In genomic region chr5:143433680-143434079, GRCh38 we compare ENCODE assay signal across 14 cellular contexts. TPM values are rescaled to one million over a fixed set of nuclear protein-coding genes. Genes with fewer than 3 reads are reported as not detected.
DNase-seq lines count a peak whose midpoint lies in the region; ATAC-seq, FAIRE-seq and TF ChIP-seq lines count a peak whose summit lies in the region.
"Had no signal": no experiment of that assay in that cellular context is flagged by ENCODE, and none has a peak within 500 bp of the region (broad histone marks: within the 10 kb centered on the region; RNA-seq: fewer than 3 reads in every experiment).

No MANE protein-coding gene starts in this region.

- H3K9me2 ChIP-seq in SU-DHL-6 (replicated peaks; ENCODE audit: insufficient read depth, low read length), result no peaks in the 10 kb centered on the region

- H3K4me1 ChIP-seq in BLaER1, result peaks cover 24% of the 10 kb centered on the region
- H3K4me1 ChIP-seq in H1 (replicated peaks in 1 of 4; ENCODE audit: control insufficient read depth in 3 of 4, insufficient read depth in 4 of 4, low read length in 3 of 4), result 0 out of 7 replicates have a peak, but pooled peaks cover 0 to 1% (median 0%) of the 10 kb centered on the region in 4 experiments
- H3K4me1 ChIP-seq in prostate gland (replicated peaks), result no peaks in the 10 kb centered on the region

- TF ChIP-seq EP300 in H1 (IDR thresholded peaks at IDR 0.05; ENCODE audit: borderline replicate concordance in 1 of 2, low read depth in 2 of 2, low read length in 2 of 2), result no peak

- WGBS in H1 (ENCODE audit: extremely low coverage in 1 of 2, insufficient coverage in 1 of 2, insufficient read length in 1 of 2, insufficient replicate concordance in 2 of 2, low coverage in 1 of 2, low lambda C conversion rate in 2 of 2, missing lambda C conversion rate in 1 of 2), 2 experiments, result 80% methylated on average over 2 of the region's 2 CpGs; no CpG with 5 or more reads in 1 of the 2 experiments
- 93% methylated on average over 2 of the region's 2 CpGs for WGBS in prostate gland

- H3K36me3 ChIP-seq in BLaER1 (no peaks in the 10 kb centered on the region), GM06990 (ENCODE audit: control insufficient read depth, insufficient read depth, low read length) (no peaks in the 10 kb centered on the region), SU-DHL-6 (ENCODE audit: low read length) (0 out of 2 replicates have a peak, but pooled peaks cover under 1% of the 10 kb centered on the region), H1 (ENCODE audit: control insufficient read depth in 2 of 4, insufficient read depth in 4 of 4, low read length in 3 of 4) (no peaks in the 10 kb centered on the region), prostate gland (no peaks in the 10 kb centered on the region)
- H3K36me3 ChIP-seq: esophagus squamous epithelium had no signal

- H4K8ac ChIP-seq in H1 (ENCODE audit: extremely low read depth, insufficient read depth, low read length), result no peak overlapping the region

- DNase-seq in GM06990 (ENCODE audit: extremely low read depth, insufficient read length) (peak; percentile 25), H1 (ENCODE audit: low read depth in 1 of 2, low spot score in 2 of 2) (no peak), CD1c-positive myeloid dendritic cell (ENCODE audit: extremely low spot score) (no peak), prostate gland (ENCODE audit: low spot score) (no peak)
- DNase-seq: cortex of kidney, esophagus squamous epithelium, NCI-H446 treated with DMSO at 0.1 percent for 48 hours had no signal

- peak overlapping the region; percentile 45; the same call in 1 of the 2 replicates for H2BK12ac ChIP-seq in H1 (ENCODE audit: low read depth, low read length)

- no peaks in the 10 kb centered on the region for H3K79me1 ChIP-seq in H1 (ENCODE audit: low read depth, low read length)

- intact Hi-C loops in prostate gland (cut with DNase I), result no loop called here

- no peak overlapping the region for H2BK120ac ChIP-seq in H1 (replicated peaks; ENCODE audit: low read depth, low read length)

- H2AFZ ChIP-seq in SU-DHL-6 (ENCODE audit: low read depth, low read length, severe bottlenecking) (peak overlapping the region; percentile 13), H1 (ENCODE audit: low read length) (no peak overlapping the region)

- no peak for TF ChIP-seq CTCF in GM06990 (IDR thresholded peaks at IDR 0.05; ENCODE audit: insufficient read depth, low read length, poor library complexity, severe bottlenecking)
- no peak for TF ChIP-seq CTCF in SU-DHL-6 (IDR thresholded peaks at IDR 0.05; ENCODE audit: insufficient read depth, low read length, poor library complexity, severe bottlenecking)
- TF ChIP-seq CTCF in H1 (IDR thresholded peaks at IDR 0.05; ENCODE audit: control extremely low read depth in 1 of 3, insufficient read depth in 1 of 3, low read depth in 1 of 3, low read length in 3 of 3), result no peak
- no peak for TF ChIP-seq CTCF in prostate gland (IDR thresholded peaks at IDR 0.05)

- no peak overlapping the region for H3K14ac ChIP-seq in H1 (ENCODE audit: insufficient read length)

- no peaks in the 10 kb centered on the region for H3K23me2 ChIP-seq in H1 (ENCODE audit: low read depth, low read length)

- H4K5ac ChIP-seq in H1 (ENCODE audit: insufficient read length, low read depth, low read length), result no peak overlapping the region

- 0 out of 2 replicates have a peak overlapping the region, but pooled peaks have one; percentile 2 for H3K27ac ChIP-seq in BLaER1
- H3K27ac ChIP-seq in SU-DHL-6 (ENCODE audit: low read depth, low read length), result peak overlapping the region; percentile 97
- H3K27ac ChIP-seq in H1 (ENCODE audit: low read depth, low read length), result no peak overlapping the region
- no peak overlapping the region for H3K27ac ChIP-seq in prostate gland
- H3K27ac ChIP-seq: C4-2B, esophagus squamous epithelium had no signal

- 0 out of 2 replicates have a peak overlapping the region, but pooled peaks have one; percentile 49 for H2BK15ac ChIP-seq in H1 (ENCODE audit: low read length)

- no peak for TF ChIP-seq RAD21 in H1 (IDR thresholded peaks at IDR 0.05 in 1 of 2, conservative IDR thresholded peaks at IDR 0.05 in 1 of 2; ENCODE audit: low read depth in 2 of 2, low read length in 2 of 2)

- CTCF ChIA-PET in H1 (lab: Charles Lee; ENCODE audit: partially characterized antibody), result interaction anchor here (0.6 to 0.8 kb wide), 2 partner anchors 109 to 221 kb away, joined by 3 read pairs; no protein-coding TSS in a partner anchor

- FAIRE-seq in H1 (lab: Jason Lieb, UNC), result no peak
- FAIRE-seq: astrocyte had no signal

- H4K20me1 ChIP-seq in BLaER1, result no peaks in the 10 kb centered on the region
- no peaks in the 10 kb centered on the region for H4K20me1 ChIP-seq in SU-DHL-6 (ENCODE audit: low read depth, low read length)
- H4K20me1 ChIP-seq in H1 (replicated peaks in 1 of 2; ENCODE audit: control insufficient read depth in 1 of 2, insufficient read depth in 2 of 2, low read length in 2 of 2), result no peaks in the 10 kb centered on the region

- H3K4me2 ChIP-seq in BLaER1 (no peak overlapping the region), SU-DHL-6 (ENCODE audit: low read depth, low read length, poor library complexity, severe bottlenecking) (peak overlapping the region; percentile 93), H1 (ENCODE audit: insufficient read depth in 1 of 2, low read depth in 2 of 2, low read length in 2 of 2) (no peak overlapping the region)

- no peak overlapping the region for H2AK5ac ChIP-seq in H1 (ENCODE audit: low read depth, low read length)

- no peak overlapping the region for H3K18ac ChIP-seq in H1 (ENCODE audit: extremely low read depth, low read length)

- POLR2A ChIA-PET in H1 (lab: Charles Lee; ENCODE audit: partially characterized antibody), result no interaction called here

- no peak overlapping the region for H3K4ac ChIP-seq in H1 (replicated peaks; ENCODE audit: insufficient read length, low read depth, low read length)

- no peak overlapping the region for H2BK5ac ChIP-seq in H1 (ENCODE audit: low read depth, low read length)

- ATAC-seq in GM21390 (IDR thresholded peaks at IDR 0.05; ENCODE audit: unreplicated experiment), result no peak
- no peak for ATAC-seq in HG02642 (IDR thresholded peaks at IDR 0.05; ENCODE audit: poor library complexity, unreplicated experiment)
- ATAC-seq: Panc1 had no signal

- H3F3A ChIP-seq in SU-DHL-6 (ENCODE audit: insufficient read depth), result peaks cover 32% of the 10 kb centered on the region

- no peak overlapping the region for H4K91ac ChIP-seq in H1 (replicated peaks; ENCODE audit: insufficient read length, low read length)

- H2BK20ac ChIP-seq in H1 (ENCODE audit: low read length), result no peak overlapping the region

- H3K9ac ChIP-seq in BLaER1, result no peak overlapping the region
- H3K9ac ChIP-seq in SU-DHL-6 (ENCODE audit: low read length), result peak overlapping the region; percentile 66
- H3K9ac ChIP-seq in H1 (replicated peaks in 1 of 4; ENCODE audit: extremely low read depth in 1 of 4, low read depth in 3 of 4, low read length in 3 of 4), result no peak overlapping the region

- H3K4me3 ChIP-seq in BLaER1 (no peak overlapping the region), GM06990 (replicated peaks; ENCODE audit: low read depth, low read length) (peak overlapping the region; percentile 54), SU-DHL-6 (ENCODE audit: insufficient read depth, low read length, poor library complexity, severe bottlenecking) (peak overlapping the region; percentile 78), H1 (ENCODE audit: extremely low read depth in 1 of 4, insufficient read depth in 2 of 4, low read depth in 3 of 4, low read length in 4 of 4) (no peak overlapping the region), prostate gland (no peak overlapping the region)
- H3K4me3 ChIP-seq: esophagus squamous epithelium had no signal

- TF ChIP-seq POLR2A in H1 (IDR thresholded peaks at IDR 0.05; ENCODE audit: control extremely low read depth in 1 of 2, low read depth in 2 of 2, low read length in 2 of 2), result no peak
- no peak for TF ChIP-seq POLR2A in prostate gland (IDR thresholded peaks at IDR 0.05)

- H3K56ac ChIP-seq in H1 (replicated peaks; ENCODE audit: insufficient read length, low read depth, low read length), result no peak overlapping the region

- H3K27me3 ChIP-seq in BLaER1 (no peaks in the 10 kb centered on the region), GM06990 (replicated peaks; ENCODE audit: control insufficient read depth, insufficient read depth, low read length) (no peaks in the 10 kb centered on the region), SU-DHL-6 (ENCODE audit: low read length) (no peaks in the 10 kb centered on the region), H1 (replicated peaks in 1 of 4; ENCODE audit: control insufficient read depth in 3 of 4, extremely low read depth in 1 of 4, insufficient read depth in 3 of 4, low read length in 3 of 4) (no peaks in the 10 kb centered on the region), prostate gland (replicated peaks; ENCODE audit: insufficient read depth) (no peaks in the 10 kb centered on the region)
- H3K27me3 ChIP-seq: esophagus squamous epithelium had no signal

- no peak overlapping the region for H3K23ac ChIP-seq in H1 (ENCODE audit: insufficient read length)

- H3K9me3 ChIP-seq in BLaER1 (no peaks in the 10 kb centered on the region), SU-DHL-6 (ENCODE audit: insufficient read depth, low read length) (no peaks in the 10 kb centered on the region), H1 (ENCODE audit: insufficient read depth in 2 of 2, low read depth in 1 of 2, low read length in 1 of 2) (no peaks in the 10 kb centered on the region), prostate gland (no peaks in the 10 kb centered on the region)
- H3K9me3 ChIP-seq: esophagus squamous epithelium had no signal

- H3K79me2 ChIP-seq in SU-DHL-6 (ENCODE audit: insufficient read depth, low read length) (peaks cover 49% of the 10 kb centered on the region), H1 (ENCODE audit: control insufficient read depth in 1 of 2, insufficient read depth in 2 of 2, low read length in 2 of 2) (no peaks in the 10 kb centered on the region)

TF ChIP-seq in H1, 55 proteins besides CTCF, POLR2A, EP300 and RAD21 (continues in another document):
- TF ChIP-seq SIX5 (IDR thresholded peaks at IDR 0.05; ENCODE audit: low read depth, low read length) (no peak), CREB1 (IDR thresholded peaks at IDR 0.05) (no peak), TAF7 (optimal IDR thresholded peaks at IDR 0.05; ENCODE audit: borderline replicate concordance, low read depth, low read length) (no peak), NRF1 (IDR thresholded peaks at IDR 0.05; ENCODE audit: low read depth, low read length) (no peak), KDM1A (IDR thresholded peaks at IDR 0.05; ENCODE audit: borderline replicate concordance, low read length) (no peak)

RNA-seq across cellular contexts. Expression of gene NR3C1, which starts 30.2 kb away (rescaled TPM):
- total RNA-seq in H1 (2021; fragmentation: NEBNext Ultra II Directional; extraction: Animal tissue kit (Norgen Biotek cat#: 25700)), result 5.4 and 7.7 TPM in 2 replicates
- 0.61 and 1.7 TPM in 2 replicates for polyA plus RNA-seq in H1 (2011; rRNA removed)
- polyA plus RNA-seq in H1 (2011; cell fraction: cytosol; rRNA removed), result 1.5 TPM
- polyA plus RNA-seq in H1 (2011; cell fraction: nucleus; rRNA removed), result 1.2 TPM
- polyA plus RNA-seq in H1 (2012, experiment 1 of 2), result 2.1 to 4.9 TPM (median 3.4 TPM) in 4 replicates
- 0.41 TPM for polyA plus RNA-seq in H1 (2012, experiment 2 of 2)
- polyA plus RNA-seq in H1 (2013, experiment 1 of 2), result 5.9 TPM
- 5.2 TPM for polyA plus RNA-seq in H1 (2013, experiment 2 of 2)
- 5.4 and 10.8 TPM in 2 replicates for polyA minus RNA-seq in H1 (2011; rRNA and poly(A)+ RNA removed)
- polyA minus RNA-seq in H1 (2011; cell fraction: cytosol; rRNA and poly(A)+ RNA removed), result 2.7 TPM
- 7.5 TPM for polyA minus RNA-seq in H1 (2011; cell fraction: nucleus; rRNA and poly(A)+ RNA removed)
- 10 to 100 TPM; 42.4 to 55.5 TPM for total RNA-seq in prostate gland

Comparison
In these comparisons a context has a peak if more than half of its experiments do, and no peak if none do; other contexts are left out.
1. H3K27ac ChIP-seq: peak in BLaER1 (single experiment) and SU-DHL-6 (single experiment); none in H1 (single experiment) and prostate gland (0 of 2).
2. H3K4me3 ChIP-seq: peak in GM06990 (single experiment) and SU-DHL-6 (single experiment); none in BLaER1 (single experiment), H1 (0 of 4) and prostate gland (0 of 2).